In the genomic region with DNA sequence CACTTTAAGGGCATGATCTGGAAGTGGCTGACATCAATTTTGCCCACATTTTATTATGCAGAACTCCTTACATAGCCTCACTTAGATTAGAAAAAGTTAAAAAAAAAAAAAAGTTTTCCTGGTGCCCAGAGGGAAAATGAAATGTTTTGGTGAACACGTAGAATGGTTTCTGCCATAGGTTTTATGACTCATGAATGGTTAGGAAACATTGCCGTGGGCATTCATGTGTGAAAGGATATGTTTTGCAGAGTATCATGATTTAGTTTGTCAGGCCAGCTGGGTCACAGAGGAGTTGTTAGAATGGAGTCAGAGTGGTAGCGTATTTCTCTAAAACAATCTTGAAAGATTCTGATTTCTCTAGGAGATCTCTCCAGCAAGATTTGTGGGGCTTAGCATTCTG, we compare ENCODE assay signal across 23 cellular contexts.
DNase-seq lines count a peak whose midpoint lies in the region; ATAC-seq lines count a peak whose summit lies in the region.
"Had no signal": no experiment of that assay in that cellular context is flagged by ENCODE, and none has a peak within 500 bp of the region (broad histone marks: within the 10 kb centered on the region; RNA-seq: fewer than 3 reads in every experiment).

No MANE protein-coding gene starts in this region.

- peak; percentile 38 for ATAC-seq in activated naive CD8-positive, alpha-beta T cell treated with anti-CD3 and anti-CD28 coated beads, Interleukin-2, amount 50 U/mL, for 24 hours
- no peak for ATAC-seq in HG03196 (IDR thresholded peaks at IDR 0.05; ENCODE audit: unreplicated experiment)
- ATAC-seq in GM21367 (IDR thresholded peaks at IDR 0.05; ENCODE audit: unreplicated experiment), result no peak
- ATAC-seq: CD8-positive, alpha-beta T cell; gastrocnemius medialis; naive thymus-derived CD4-positive, alpha-beta T cell had no signal

- H3K4me3 ChIP-seq in BLaER1 treated with 17β-estradiol and CSF1 and Interleukin-3, amounts not matched to agents 10 nM and 100 nM, result no peak overlapping the region
- H3K4me3 ChIP-seq: cardiac muscle cell, gastrocnemius medialis, ovary, sigmoid colon, thoracic aorta had no signal

- peak overlapping the region; percentile 24 for H3K27ac Mint-ChIP-seq in activated naive CD8-positive, alpha-beta T cell treated with anti-CD3 and anti-CD28 coated beads, Interleukin-2, amount 50 U/mL, for 24 hours
- H3K27ac Mint-ChIP-seq: activated naive CD8-positive, alpha-beta T cell treated with anti-CD3 and anti-CD28 coated beads, Interleukin-2, amount 10 ng/mL, durations not matched to agents 7 days and 5 days; CD8-positive, alpha-beta T cell; naive thymus-derived CD4-positive, alpha-beta T cell had no signal

- peaks cover 3 to 43% (median 37%) of the 10 kb centered on the region in 11 experiments; a peak in 19 of 22 replicates for H3K36me3 ChIP-seq in BLaER1 treated with 17β-estradiol and CSF1 and Interleukin-3, amounts not matched to agents 10 nM and 100 nM
- H3K36me3 ChIP-seq: cardiac muscle cell, gastrocnemius medialis, ovary, sigmoid colon, thoracic aorta had no signal

- H3K36me3 Mint-ChIP-seq in activated naive CD8-positive, alpha-beta T cell treated with anti-CD3 and anti-CD28 coated beads, Interleukin-2, amount 50 U/mL, for 24 hours (ENCODE audit: low read depth), result peaks cover 4% of the 10 kb centered on the region

- H3K4me3 Mint-ChIP-seq in activated naive CD8-positive, alpha-beta T cell treated with anti-CD3 and anti-CD28 coated beads, Interleukin-2, amount 50 U/mL, for 24 hours, result no peak overlapping the region
- H3K4me3 Mint-ChIP-seq: activated naive CD8-positive, alpha-beta T cell treated with anti-CD3 and anti-CD28 coated beads, Interleukin-2, amount 10 ng/mL, durations not matched to agents 7 days and 5 days; CD8-positive, alpha-beta T cell; naive thymus-derived CD4-positive, alpha-beta T cell had no signal

- peaks cover 0 to 23% (median 20%) of the 10 kb centered on the region in 10 experiments; a peak in 15 of 20 replicates for H3K4me1 ChIP-seq in BLaER1 treated with 17β-estradiol and CSF1 and Interleukin-3, amounts not matched to agents 10 nM and 100 nM
- H3K4me1 ChIP-seq: gastrocnemius medialis, sigmoid colon had no signal

- no peaks in the 10 kb centered on the region for H3K27me3 ChIP-seq in BLaER1 treated with 17β-estradiol and CSF1 and Interleukin-3, amounts not matched to agents 10 nM and 100 nM
- H3K27me3 ChIP-seq: cardiac muscle cell, gastrocnemius medialis, ovary, sigmoid colon had no signal

- H3K4me2 ChIP-seq in BLaER1 treated with 17β-estradiol and CSF1 and Interleukin-3, amounts not matched to agents 10 nM and 100 nM, result peak overlapping the region in 8 of 11 experiments; percentile 26 to 64 (median 58); a peak in 15 of 22 replicates

- no peaks in the 10 kb centered on the region; a peak in 1 of 22 replicates for H3K9me3 ChIP-seq in BLaER1 treated with 17β-estradiol and CSF1 and Interleukin-3, amounts not matched to agents 10 nM and 100 nM (replicated peaks in 1 of 11)
- H3K9me3 ChIP-seq: gastrocnemius medialis, ovary, sigmoid colon, thoracic aorta had no signal

- H4K20me1 ChIP-seq in BLaER1 treated with 17β-estradiol and CSF1 and Interleukin-3, amounts not matched to agents 10 nM and 100 nM, result no peaks in the 10 kb centered on the region

- no peaks in the 10 kb centered on the region for H3K27me3 Mint-ChIP-seq in activated naive CD8-positive, alpha-beta T cell treated with anti-CD3 and anti-CD28 coated beads, Interleukin-2, amount 50 U/mL, for 24 hours
- H3K27me3 Mint-ChIP-seq: activated naive CD8-positive, alpha-beta T cell treated with anti-CD3 and anti-CD28 coated beads, Interleukin-2, amount 10 ng/mL, durations not matched to agents 7 days and 5 days; naive thymus-derived CD4-positive, alpha-beta T cell had no signal

- DNase-seq in NCI-H226 (peak; percentile 42), foreskin melanocyte (peak; percentile 73), NCI-H524 treated with DMSO at 0.1 percent for 48 hours (lab: John Stamatoyannopoulos, UW) (no peak), putamen (ENCODE audit: low spot score) (no peak)
- DNase-seq in activated naive CD8-positive, alpha-beta T cell treated with anti-CD3 and anti-CD28 coated beads, Interleukin-2, amount 50 U/mL, for 24 hours, result no peak
- DNase-seq: activated CD4-positive, CD25-positive, alpha-beta regulatory T cell treated with anti-CD3 and anti-CD28 coated beads, Interleukin-2, amount 50 U/mL, for 72 hours; activated naive CD8-positive, alpha-beta T cell treated with anti-CD3 and anti-CD28 coated beads, Interleukin-2, amount 10 ng/mL, durations not matched to agents 7 days and 5 days; CD8-positive, alpha-beta T cell; dermis blood vessel endothelial cell; DMS79; gastrocnemius medialis; H7; mesendoderm; naive thymus-derived CD4-positive, alpha-beta T cell; NCI-H2029; NCI-H446; ovary; sigmoid colon had no signal

- peak overlapping the region in 8 of 11 experiments; percentile 40 to 66 (median 54); a peak in 15 of 22 replicates for H3K27ac ChIP-seq in BLaER1 treated with 17β-estradiol and CSF1 and Interleukin-3, amounts not matched to agents 10 nM and 100 nM
- H3K27ac ChIP-seq: cardiac muscle cell, gastrocnemius medialis, ovary, sigmoid colon, thoracic aorta had no signal

- no peaks in the 10 kb centered on the region for H3K9me3 Mint-ChIP-seq in activated naive CD8-positive, alpha-beta T cell treated with anti-CD3 and anti-CD28 coated beads, Interleukin-2, amount 50 U/mL, for 24 hours
- H3K9me3 Mint-ChIP-seq: activated naive CD8-positive, alpha-beta T cell treated with anti-CD3 and anti-CD28 coated beads, Interleukin-2, amount 10 ng/mL, durations not matched to agents 7 days and 5 days; CD8-positive, alpha-beta T cell; naive thymus-derived CD4-positive, alpha-beta T cell had no signal

- peaks cover 18% of the 10 kb centered on the region for H3K4me1 Mint-ChIP-seq in activated naive CD8-positive, alpha-beta T cell treated with anti-CD3 and anti-CD28 coated beads, Interleukin-2, amount 50 U/mL, for 24 hours

- H3K9ac ChIP-seq in BLaER1 treated with 17β-estradiol and CSF1 and Interleukin-3, amounts not matched to agents 10 nM and 100 nM, result peak overlapping the region in 1 of 11 experiments; percentile 19; a peak in 1 of 22 replicates

Comparison
In these comparisons a context has a peak if more than half of its experiments do, and no peak if none do; other contexts are left out.
1. DNase-seq: peak in NCI-H226 (single experiment) and foreskin melanocyte (single experiment); none in activated naive CD8-positive, alpha-beta T cell treated with anti-CD3 and anti-CD28 coated beads, Interleukin-2, amount 50 U/mL, for 24 hours (single experiment), NCI-H524 treated with DMSO at 0.1 percent for 48 hours (single experiment) and putamen (single experiment).